ENCODE assay signal across 16 cellular contexts in the genomic region with DNA sequence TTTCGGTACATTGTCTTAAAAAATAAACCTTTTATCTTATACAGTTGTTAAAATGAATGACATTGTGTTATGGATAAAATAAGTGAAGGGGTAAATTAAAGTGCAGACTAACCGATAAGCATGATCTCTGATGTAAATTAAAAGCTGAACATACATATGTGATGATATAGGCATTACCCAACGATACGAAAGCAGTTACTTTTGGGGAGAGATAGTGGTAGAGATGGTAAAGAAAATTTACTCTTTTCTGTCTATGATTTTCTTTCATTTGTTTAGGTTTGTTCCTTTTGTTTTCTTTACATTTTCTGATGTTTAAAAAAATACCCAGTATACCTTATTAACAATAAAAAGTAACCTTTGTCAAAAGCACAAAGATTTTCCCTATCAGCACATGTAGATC. TPM values are rescaled to one million over a fixed set of nuclear protein-coding genes. Genes with fewer than 3 reads are reported as not detected.
DNase-seq lines count a peak whose midpoint lies in the region; ATAC-seq, FAIRE-seq and TF ChIP-seq lines count a peak whose summit lies in the region.
"Had no signal": no experiment of that assay in that cellular context is flagged by ENCODE, and none has a peak within 500 bp of the region (broad histone marks: within the 10 kb centered on the region; RNA-seq: fewer than 3 reads in every experiment).

No MANE protein-coding gene starts in this region.

- H3K9ac ChIP-seq in HepG2 (ENCODE audit: insufficient read depth, low read depth, low read length) (0 out of 2 replicates have a peak overlapping the region, but pooled peaks have one; percentile 4), endodermal cell (ENCODE audit: extremely low read depth, low read length, poor library complexity, severe bottlenecking) (no peak overlapping the region), smooth muscle cell (ENCODE audit: low read depth) (no peak overlapping the region)
- H3K9ac ChIP-seq: BLaER1 treated with 17β-estradiol and CSF1 and Interleukin-3, amounts not matched to agents 10 nM and 100 nM had no signal

- no peak for TF ChIP-seq RAD21 in HepG2 (CRISPR knock-in tag; IDR thresholded peaks at IDR 0.05)

- peaks cover 25% of the 10 kb centered on the region for H3K9me3 Mint-ChIP-seq in endodermal cell
- peaks cover 0 to 5% (median 0%) of the 10 kb centered on the region in 9 donors for H3K9me3 Mint-ChIP-seq in naive thymus-derived CD8-positive, alpha-beta T cell
- H3K9me3 Mint-ChIP-seq: CD8-positive, alpha-beta memory T cell had no signal

- H3K4me3 ChIP-seq in HepG2 (replicated peaks in 1 of 3; ENCODE audit: insufficient read depth in 1 of 3, low read depth in 2 of 3, low read length in 3 of 3): no peak overlapping the region
- no peak overlapping the region for H3K4me3 ChIP-seq in right lobe of liver
- H3K4me3 ChIP-seq in endodermal cell (ENCODE audit: low read length): peak overlapping the region; percentile 99
- no peak overlapping the region for H3K4me3 ChIP-seq in smooth muscle cell
- no peak overlapping the region for H3K4me3 ChIP-seq in testis
- H3K4me3 ChIP-seq: BLaER1 treated with 17β-estradiol and CSF1 and Interleukin-3, amounts not matched to agents 10 nM and 100 nM had no signal

- CTCF ChIA-PET in HepG2 (lab: Yijun Ruan, JAX; ENCODE audit: low intra/inter-chr PET ratio, low total read pairs): no interaction called here

- no peak for DNase-seq in HepG2 (ENCODE audit: low spot score)
- no peak for DNase-seq in right lobe of liver
- no peak for DNase-seq in endodermal cell
- DNase-seq in naive thymus-derived CD8-positive, alpha-beta T cell: no peak
- no peak for DNase-seq in smooth muscle cell (lab: John Stamatoyannopoulos, UW; ENCODE audit: unreplicated experiment)
- DNase-seq in H4 (ENCODE audit: low spot score): no peak
- no peak for DNase-seq in testis
- DNase-seq in SKM-1 treated with dmso at 0.1 percent for 144 hours (lab: John Stamatoyannopoulos, UW; ENCODE audit: unreplicated experiment): no peak
- DNase-seq: Caco-2; CD8-positive, alpha-beta memory T cell; GOT3; H9 had no signal

- H3K79me2 ChIP-seq in HepG2 (ENCODE audit: insufficient read depth, low read length) (peaks cover 99% of the 10 kb centered on the region), smooth muscle cell (ENCODE audit: low read depth) (peaks cover 95% of the 10 kb centered on the region)

- peaks cover 30% of the 10 kb centered on the region for H3K36me3 Mint-ChIP-seq in endodermal cell (ENCODE audit: low read depth)
- peaks cover 0 to 22% (median 8%) of the 10 kb centered on the region in 3 donors for H3K36me3 Mint-ChIP-seq in naive thymus-derived CD8-positive, alpha-beta T cell

- POLR2A ChIA-PET in HepG2 (lab: Yijun Ruan, JAX): interaction anchor here (1.4 kb wide), 1 partner anchor 86 kb away, joined by 3 read pairs; no protein-coding TSS in a partner anchor
- POLR2A ChIA-PET in naive thymus-derived CD8-positive, alpha-beta T cell (lab: Charles Lee): interaction anchor here (0.7 to 1.3 kb wide), 2 partner anchors 13 to 529 kb away, joined by 3 read pairs; no protein-coding TSS in a partner anchor

- H3K4me2 ChIP-seq in HepG2 (ENCODE audit: low read depth, low read length) (peak overlapping the region; percentile 31; the same call in 1 of the 2 replicates), smooth muscle cell (no peak overlapping the region)
- H3K4me2 ChIP-seq: BLaER1 treated with 17β-estradiol and CSF1 and Interleukin-3, amounts not matched to agents 10 nM and 100 nM had no signal

- peaks cover 81% of the 10 kb centered on the region for H3K4me1 ChIP-seq in HepG2 (ENCODE audit: insufficient read depth, low read length)
- peaks cover 0 to 19% (median 8%) of the 10 kb centered on the region in 4 donors for H3K4me1 ChIP-seq in right lobe of liver
- H3K4me1 ChIP-seq in endodermal cell (ENCODE audit: control insufficient read depth, insufficient read depth, low read length): no peaks in the 10 kb centered on the region
- peaks cover 26% of the 10 kb centered on the region for H3K4me1 ChIP-seq in smooth muscle cell (ENCODE audit: low read depth)
- no peaks in the 10 kb centered on the region for H3K4me1 ChIP-seq in testis
- H3K4me1 ChIP-seq: Caco-2 had no signal

- H3K36me3 ChIP-seq in HepG2 (replicated peaks in 1 of 2; ENCODE audit: control insufficient read depth in 1 of 2, insufficient read depth in 2 of 2, low read length in 2 of 2): peaks cover 0 to 11% of the 10 kb centered on the region in 2 experiments; a peak in 3 of 5 replicates
- H3K36me3 ChIP-seq in right lobe of liver: no peaks in the 10 kb centered on the region
- peaks cover 62% of the 10 kb centered on the region for H3K36me3 ChIP-seq in endodermal cell (ENCODE audit: control insufficient read depth, insufficient read depth, low read length)
- no peaks in the 10 kb centered on the region for H3K36me3 ChIP-seq in smooth muscle cell (ENCODE audit: low read depth)
- H3K36me3 ChIP-seq in testis (ENCODE audit: low read depth, missing control alignments): no peaks in the 10 kb centered on the region

- no peak for TF ChIP-seq CTCF in HepG2 (CRISPR knock-in tag; IDR thresholded peaks at IDR 0.05)
- TF ChIP-seq CTCF in right lobe of liver (IDR thresholded peaks at IDR 0.05): no peak
- TF ChIP-seq CTCF in endodermal cell (conservative IDR thresholded peaks at IDR 0.05): no peak
- TF ChIP-seq CTCF in smooth muscle cell (IDR thresholded peaks at IDR 0.05; ENCODE audit: borderline replicate concordance, insufficient read depth, poor library complexity, severe bottlenecking): no peak
- no peak for TF ChIP-seq CTCF in testis (IDR thresholded peaks at IDR 0.05)

- H3K27me3 ChIP-seq in HepG2 (ENCODE audit: control insufficient read depth in 1 of 2, insufficient read depth in 2 of 2, low read length in 2 of 2): no peaks in the 10 kb centered on the region
- H3K27me3 ChIP-seq in right lobe of liver: no peaks in the 10 kb centered on the region
- no peaks in the 10 kb centered on the region for H3K27me3 ChIP-seq in endodermal cell (ENCODE audit: control insufficient read depth, insufficient read depth, low read length, poor library complexity, severe bottlenecking)
- no peaks in the 10 kb centered on the region for H3K27me3 ChIP-seq in smooth muscle cell (ENCODE audit: low read depth)
- no peaks in the 10 kb centered on the region for H3K27me3 ChIP-seq in testis
- H3K27me3 ChIP-seq: BLaER1 treated with 17β-estradiol and CSF1 and Interleukin-3, amounts not matched to agents 10 nM and 100 nM had no signal

- H3K27ac ChIP-seq in HepG2 (ENCODE audit: extremely low read length, insufficient read depth, low read length) (no peak overlapping the region), right lobe of liver (no peak overlapping the region), endodermal cell (ENCODE audit: low read depth, low read length) (no peak overlapping the region), smooth muscle cell (ENCODE audit: low read depth) (peak overlapping the region; percentile 7), testis (no peak overlapping the region)
- H3K27ac ChIP-seq: BLaER1 treated with 17β-estradiol and CSF1 and Interleukin-3, amounts not matched to agents 10 nM and 100 nM had no signal

- peaks cover 29% of the 10 kb centered on the region for H3K4me1 Mint-ChIP-seq in endodermal cell
- H3K4me1 Mint-ChIP-seq in naive thymus-derived CD8-positive, alpha-beta T cell: peaks cover 22 to 36% (median 29%) of the 10 kb centered on the region in 4 donors

- H3K9me3 ChIP-seq in HepG2 (ENCODE audit: low read length): peaks cover 4% of the 10 kb centered on the region; the same call in 1 of the 2 replicates
- H3K9me3 ChIP-seq in right lobe of liver: no peaks in the 10 kb centered on the region
- peaks cover 26% of the 10 kb centered on the region for H3K9me3 ChIP-seq in endodermal cell (ENCODE audit: control insufficient read depth, low read length)
- H3K9me3 ChIP-seq in smooth muscle cell (replicated peaks; ENCODE audit: low read depth): no peaks in the 10 kb centered on the region
- H3K9me3 ChIP-seq in testis: no peaks in the 10 kb centered on the region
- H3K9me3 ChIP-seq: Caco-2 had no signal

- TF ChIP-seq EP300 in HepG2 (IDR thresholded peaks at IDR 0.05; ENCODE audit: low read depth in 2 of 2, low read length in 2 of 2) (no peak), HepG2 (CRISPR knock-in tag; IDR thresholded peaks at IDR 0.05; ENCODE audit: borderline replicate concordance) (no peak)

- ATAC-seq in HepG2: no peak
- ATAC-seq in right lobe of liver: no peak
- ATAC-seq in naive thymus-derived CD8-positive, alpha-beta T cell: no peak

- no peak for FAIRE-seq in HepG2 (lab: Jason Lieb, UNC)
- FAIRE-seq: D721Med, GM12891 had no signal

- no peak overlapping the region for H3K4me3 Mint-ChIP-seq in endodermal cell
- peak overlapping the region in 5 of 10 donors; percentile 31 to 61 (median 41) for H3K4me3 Mint-ChIP-seq in naive thymus-derived CD8-positive, alpha-beta T cell
- H3K4me3 Mint-ChIP-seq: B cell; CD8-positive, alpha-beta memory T cell; H9 had no signal

- no TSS peak for BruUV-seq in HepG2 (replicated peaks; lab: Mats Ljungman, UMichigan)

- no peaks in the 10 kb centered on the region for H3K27me3 Mint-ChIP-seq in endodermal cell (ENCODE audit: insufficient read depth)
- H3K27me3 Mint-ChIP-seq in naive thymus-derived CD8-positive, alpha-beta T cell: no peaks in the 10 kb centered on the region
- H3K27me3 Mint-ChIP-seq: B cell; CD8-positive, alpha-beta memory T cell had no signal

- H4K20me1 ChIP-seq in HepG2 (ENCODE audit: insufficient read depth, low read length): peaks cover 55% of the 10 kb centered on the region
- peaks cover 21% of the 10 kb centered on the region for H4K20me1 ChIP-seq in smooth muscle cell (ENCODE audit: low read depth)

- in situ Hi-C loops in HepG2 (cut with HindIII; ENCODE audit: extremely low pct_ligation_motif_present, low pct_unique_long_range_greater_than_20kb): no loop called here

- TF ChIP-seq POLR2A in HepG2 (IDR thresholded peaks at IDR 0.05; ENCODE audit: insufficient read depth in 1 of 2, low read depth in 2 of 2, low read length in 2 of 2) (no peak), right lobe of liver (IDR thresholded peaks at IDR 0.05) (no peak), testis (IDR thresholded peaks at IDR 0.05) (no peak)

- H3F3A ChIP-seq in smooth muscle cell (ENCODE audit: low read depth): no peaks in the 10 kb centered on the region

- intact Hi-C loops in HepG2 (cut with micrococcal nuclease; ENCODE audit: unreplicated experiment) (loop anchor here (5.0 kb wide), 1 partner anchor 39 kb away; no protein-coding TSS in a partner anchor), right lobe of liver (cut with DNase I) (no loop called here), testis (cut with DNase I; ENCODE audit: low total_unique reads) (no loop called here)

- H2AFZ ChIP-seq in HepG2 (ENCODE audit: low read length) (no peak overlapping the region), smooth muscle cell (ENCODE audit: low read depth) (no peak overlapping the region)

- H3K27ac Mint-ChIP-seq in endodermal cell: no peak overlapping the region
- H3K27ac Mint-ChIP-seq in naive thymus-derived CD8-positive, alpha-beta T cell: peak overlapping the region in 7 of 10 donors; percentile 11 to 84 (median 42)
- H3K27ac Mint-ChIP-seq: B cell had no signal

- WGBS in HepG2 (ENCODE audit: low lambda C conversion rate): 90% methylated on average over 4 of the region's 4 CpGs
- WGBS in right lobe of liver (ENCODE audit: insufficient coverage, low coverage, low lambda C conversion rate, missing lambda C conversion rate): 94% methylated on average over 4 of the region's 4 CpGs
- WGBS in endodermal cell (ENCODE audit: insufficient coverage in 1 of 2, insufficient read length in 1 of 2), 2 experiments: 91 to 94% methylated on average over 3 of the region's 4 CpGs
- 73% methylated on average over 4 of the region's 4 CpGs for WGBS in smooth muscle cell (ENCODE audit: low lambda C conversion rate)
- 90 to 94% methylated on average over 4 of the region's 4 CpGs for WGBS in testis, 2 donors

RNA-seq across cellular contexts. Expression of a gene that starts 6.4 kb away (rescaled TPM):
- total RNA-seq in HepG2 (2016; rRNA removed; fragmentation: Illumina TruSeq; extraction: Trizol) (65.9 and 68.2 TPM in 2 replicates), right lobe of liver (10 to 100 TPM; 10.1 to 16.6 (median 13.1) TPM), endodermal cell (100 to 1,000 TPM in 1 of 2 donors, 10 to 100 TPM in 1; 65.7 to 132 TPM), smooth muscle cell (89.9 and 108 TPM in 2 replicates), testis (10 to 100 TPM; 17.9 to 20.4 TPM)
- total RNA-seq in HepG2 (2016; cell fraction: cytosol; rRNA removed; fragmentation: Illumina TruSeq; extraction: Trizol; ENCODE audit: low read depth): 19.8 and 25.6 TPM in 2 replicates
- 62.9 and 64.3 TPM in 2 replicates for total RNA-seq in HepG2 (2016; cell fraction: insoluble cytoplasmic fraction; rRNA removed; fragmentation: Illumina TruSeq; extraction: Trizol)
- total RNA-seq in HepG2 (2016; cell fraction: membrane; rRNA removed; fragmentation: Illumina TruSeq; extraction: Trizol): 52.3 and 53.0 TPM in 2 replicates
- 69.0 and 75.5 TPM in 2 replicates for total RNA-seq in HepG2 (2016; cell fraction: nucleus; rRNA removed; fragmentation: Illumina TruSeq; extraction: Trizol)
- polyA plus RNA-seq in HepG2 (2011; rRNA removed) (38.4 and 57.1 TPM in 2 replicates), smooth muscle cell (20.6 and 25.0 TPM in 2 replicates), testis (ENCODE audit: insufficient read depth, low read depth, low replicate concordance) (9.1 TPM)
- polyA plus RNA-seq in HepG2 (2011; cell fraction: cytosol; rRNA removed): 20.6 and 24.8 TPM in 2 replicates
- 23.4 and 24.2 TPM in 2 replicates for polyA plus RNA-seq in HepG2 (2011; cell fraction: nucleus; rRNA removed)
- polyA plus RNA-seq in HepG2 (2012): 55.8 and 60.8 TPM in 2 replicates
- 8.4 and 10.0 TPM in 2 replicates for polyA plus RNA-seq in HepG2 (2016; cell fraction: cytosol; fragmentation: Illumina TruSeq; extraction: Trizol; ENCODE audit: low read depth)
- polyA plus RNA-seq in HepG2 (2016; cell fraction: insoluble cytoplasmic fraction; fragmentation: Illumina TruSeq; extraction: Trizol; ENCODE audit: low read depth): 47.9 and 50.9 TPM in 2 replicates
- polyA plus RNA-seq in HepG2 (2016; cell fraction: membrane; fragmentation: Illumina TruSeq; extraction: Trizol; ENCODE audit: low read depth): 20.8 and 22.4 TPM in 2 replicates
- 84.6 and 86.9 TPM in 2 replicates for polyA plus RNA-seq in HepG2 (2016; cell fraction: nucleus; fragmentation: Illumina TruSeq; extraction: Trizol; ENCODE audit: insufficient read depth, low read depth)
- polyA minus RNA-seq in HepG2 (2011; rRNA and poly(A)+ RNA removed; ENCODE audit: low replicate concordance): 3.2 and 24.2 TPM in 2 replicates
- 58.8 and 63.4 TPM in 2 replicates for polyA minus RNA-seq in HepG2 (2011; cell fraction: cytosol; rRNA and poly(A)+ RNA removed)
- 176 and 229 TPM in 2 replicates for polyA minus RNA-seq in HepG2 (2011; cell fraction: nucleus; rRNA and poly(A)+ RNA removed)
- 38.2 TPM for polyA plus RNA-seq in endodermal cell (2013, experiment 1 of 2)
- polyA plus RNA-seq in endodermal cell (2013, experiment 2 of 2): 48.4 TPM
- total RNA-seq in naive thymus-derived CD8-positive, alpha-beta T cell: 10 to 100 TPM; 64.6 to 65.4 TPM
- polyA plus RNA-seq in naive thymus-derived CD8-positive, alpha-beta T cell: 10 to 100 TPM; 41.7 to 72.6 (median 63.4) TPM
- 35.0 and 77.0 TPM in 2 replicates for total RNA-seq in H4 (2014; rRNA removed; shearing (Covaris generic))
